In genomic region chr7:95476904-95477594, GRCh38 we compare ENCODE assay signal across 8 cellular contexts. TPM values are rescaled to one million over a fixed set of nuclear protein-coding genes. Genes with fewer than 3 reads are reported as not detected.
DNase-seq lines count a peak whose midpoint lies in the region; ATAC-seq and TF ChIP-seq lines count a peak whose summit lies in the region.

No MANE protein-coding gene starts in this region.

- no peaks in the 10 kb centered on the region for H3K27me3 ChIP-seq in Caco-2 (replicated peaks; ENCODE audit: control insufficient read depth, insufficient read depth, low read length)

- H3K36me3 Mint-ChIP-seq in Caco-2 (ENCODE audit: insufficient read depth, unreplicated experiment) = no peaks in the 10 kb centered on the region
- no peaks in the 10 kb centered on the region for H3K36me3 Mint-ChIP-seq in nephron progenitor cell (ENCODE audit: low read depth)
- H3K36me3 Mint-ChIP-seq in type B pancreatic cell = no peaks in the 10 kb centered on the region

- peaks cover 20% of the 10 kb centered on the region for H3K4me1 ChIP-seq in Caco-2

- H3K4me3 Mint-ChIP-seq in Caco-2 (ENCODE audit: unreplicated experiment) (no peak overlapping the region), nephron progenitor cell (peak overlapping the region; percentile 44), type B pancreatic cell (peak overlapping the region; percentile 38)

- POLR2A ChIA-PET in Caco-2 (lab: Charles Lee) = no interaction called here

- no peak overlapping the region for H3K27ac Mint-ChIP-seq in Caco-2 (ENCODE audit: unreplicated experiment)
- H3K27ac Mint-ChIP-seq in nephron progenitor cell = peak overlapping the region; percentile 97
- no peak overlapping the region for H3K27ac Mint-ChIP-seq in type B pancreatic cell

- intact Hi-C loops in Caco-2 (cut with micrococcal nuclease; ENCODE audit: unreplicated experiment) = loop anchor here (1.0 to 10.0 kb wide), 8 partner anchors 56 to 1182 kb away; partner anchors contain the start of gene SGCE

- ATAC-seq in GM21360 (IDR thresholded peaks at IDR 0.05; ENCODE audit: unreplicated experiment) = peak; percentile 75

- TF ChIP-seq CTCF in Caco-2 (IDR thresholded peaks at IDR 0.05; ENCODE audit: insufficient read depth in 1 of 2, low read depth in 1 of 2, low read length in 1 of 2, severe bottlenecking in 1 of 2, unreplicated experiment in 1 of 2) (peak; percentile 71 to 82), nephron progenitor cell (IDR thresholded peaks at IDR 0.05) (peak; percentile 79), type B pancreatic cell (conservative IDR thresholded peaks at IDR 0.05) (peak; percentile 94)

- H3K27me3 Mint-ChIP-seq in Caco-2 (ENCODE audit: insufficient read depth, unreplicated experiment) (no peaks in the 10 kb centered on the region), nephron progenitor cell (ENCODE audit: low read depth, poor library complexity) (no peaks in the 10 kb centered on the region), type B pancreatic cell (no peaks in the 10 kb centered on the region)

- no peaks in the 10 kb centered on the region for H3K9me3 Mint-ChIP-seq in Caco-2 (ENCODE audit: unreplicated experiment)
- no peaks in the 10 kb centered on the region for H3K9me3 Mint-ChIP-seq in nephron progenitor cell
- no peaks in the 10 kb centered on the region for H3K9me3 Mint-ChIP-seq in type B pancreatic cell

- H3K4me1 Mint-ChIP-seq in Caco-2 (ENCODE audit: low read depth, unreplicated experiment) (peaks cover 11% of the 10 kb centered on the region), nephron progenitor cell (peaks cover 88% of the 10 kb centered on the region), type B pancreatic cell (ENCODE audit: unreplicated experiment) (peaks cover 38% of the 10 kb centered on the region)

- H3K4me3 ChIP-seq in Caco-2 (ENCODE audit: low read depth, low read length) = no peak overlapping the region

- DNase-seq in Caco-2 = peak; percentile 74
- DNase-seq in HS-5 (ENCODE audit: low read depth) = peak; percentile 29
- peak; percentile 10 to 83 for DNase-seq in NOMO-1 (lab: John Stamatoyannopoulos, UW; ENCODE audit: unreplicated experiment in 2 of 2)
- DNase-seq in activated T-cell treated with anti-CD3 and anti-CD28 coated beads for 48 hours (ENCODE audit: low read depth) = peak; percentile 14
- DNase-seq in fibroblast of gingiva (ENCODE audit: low read depth) = peak; percentile 50
- DNase-seq in nephron progenitor cell = peak; percentile 63
- no peak for DNase-seq in type B pancreatic cell (ENCODE audit: extremely low spot score, unreplicated experiment)

- no TSS peak for BruUV-seq in Caco-2 (replicated peaks; lab: Mats Ljungman, UMichigan)

- H3K36me3 ChIP-seq in Caco-2 (ENCODE audit: control insufficient read depth, insufficient read depth, low read length) = no peaks in the 10 kb centered on the region

- no peaks in the 10 kb centered on the region for H3K9me3 ChIP-seq in Caco-2

- CTCF ChIA-PET in Caco-2 (lab: Charles Lee) = interaction anchor here (0.5 to 4.6 kb wide), 11 partner anchors 34 to 821 kb away, joined by 3 to 70 read pairs (median 6); partner anchors contain the start of genes PON3 and SGCE

RNA-seq across cellular contexts. Expression of gene ASB4, which starts 8.7 kb away (rescaled TPM):
- total RNA-seq in Caco-2 (2022) = not detected in 2 replicates
- 0.07 and 0.31 TPM in 2 replicates for total RNA-seq in type B pancreatic cell (ENCODE audit: low replicate concordance)

RNA-seq across cellular contexts. Expression of gene PON2, which starts 42.2 kb away (rescaled TPM):
- total RNA-seq in Caco-2 (2022) = 140 and 141 TPM in 2 replicates
- 45.4 and 79.2 TPM in 2 replicates for total RNA-seq in type B pancreatic cell (ENCODE audit: low replicate concordance)
